35 cellular contexts compared by ENCODE assay signal in genomic region chr6:137231156-137231555, GRCh38. TPM values are rescaled to one million over a fixed set of nuclear protein-coding genes. Genes with fewer than 3 reads are reported as not detected.
A peak's percentile ranks its signal among the peaks of the same experiment; 100 is the strongest.
DNase-seq lines count a peak whose midpoint lies in the region; ATAC-seq and TF ChIP-seq lines count a peak whose summit lies in the region.
"Had no signal": no experiment of that assay in that cellular context is flagged by ENCODE, and none has a peak within 500 bp of the region (broad histone marks: within the 10 kb centered on the region; RNA-seq: fewer than 3 reads in every experiment).

No MANE protein-coding gene starts in this region.

- no peak for ATAC-seq in effector memory CD8-positive, alpha-beta T cell (replicated peaks)
- ATAC-seq in GM21619 (IDR thresholded peaks at IDR 0.05; ENCODE audit: unreplicated experiment) = no peak

- 57 to 71% (median 64%) methylated on average over 3 of the region's 3 CpGs for WGBS in spleen, 5 donors

- H3K4me1 Mint-ChIP-seq in CD4-positive, alpha-beta memory T cell = peaks cover 54 to 89% (median 74%) of the 10 kb centered on the region in 4 donors
- H3K4me1 Mint-ChIP-seq in effector memory CD8-positive, alpha-beta T cell (ENCODE audit: low read depth in 2 of 2) = peaks cover 66 to 77% of the 10 kb centered on the region in 2 donors

- no peak overlapping the region for H3K4me2 ChIP-seq in PC-9

- no peak for TF ChIP-seq POLR2A in spleen (IDR thresholded peaks at IDR 0.05)

- no peaks in the 10 kb centered on the region for H3K79me2 ChIP-seq in PC-9 (ENCODE audit: low read depth)

- no peak overlapping the region for H3K27ac ChIP-seq in CD4-positive, alpha-beta memory T cell (ENCODE audit: low read depth, low read length)
- H3K27ac ChIP-seq in spleen = peak overlapping the region; percentile 47 to 100 (median 84)
- H3K27ac ChIP-seq in brain microvascular endothelial cell = no peak overlapping the region
- H3K27ac ChIP-seq in PC-9 = no peak overlapping the region
- H3K27ac ChIP-seq: breast epithelium, RWPE1, SJSA1 had no signal

- peak overlapping the region in 4 of 8 donors; percentile 10 to 89 (median 28) for H3K4me3 Mint-ChIP-seq in CD4-positive, alpha-beta memory T cell
- peak overlapping the region; percentile 67 to 68 for H3K4me3 Mint-ChIP-seq in effector memory CD8-positive, alpha-beta T cell
- H3K4me3 Mint-ChIP-seq: nephron had no signal

- CTCF ChIA-PET in CD4-positive, alpha-beta memory T cell (lab: Charles Lee; ENCODE audit: partially characterized antibody) = interaction anchor here (0.9 to 1.4 kb wide), 3 partner anchors 8 to 184 kb away, joined by 3 to 7 read pairs (median 3); no protein-coding TSS in a partner anchor
- CTCF ChIA-PET in PC-9 (lab: Charles Lee) = interaction anchor here (0.6 kb wide), 1 partner anchor 567 kb away, joined by 19 read pairs; no protein-coding TSS in a partner anchor

- H3K9me3 Mint-ChIP-seq in CD4-positive, alpha-beta memory T cell = peaks cover 0 to 2% (median 0%) of the 10 kb centered on the region in 8 donors
- no peaks in the 10 kb centered on the region for H3K9me3 Mint-ChIP-seq in effector memory CD8-positive, alpha-beta T cell
- H3K9me3 Mint-ChIP-seq: activated CD4-positive, alpha-beta T cell treated with anti-CD3 and anti-CD28 coated beads, Interleukin-2, amount 10 ng/mL, durations not matched to agents 24 days and 14 days; activated T-cell treated with anti-CD3 and anti-CD28 coated beads, Interleukin-2, amount 50 U/mL, for 24 hours; nephron had no signal

- H3F3A ChIP-seq in PC-9 (ENCODE audit: insufficient read depth, low read depth) = peaks cover 21% of the 10 kb centered on the region

- H3K36me3 ChIP-seq in CD4-positive, alpha-beta memory T cell (ENCODE audit: insufficient read depth, low read length) = no peaks in the 10 kb centered on the region
- no peaks in the 10 kb centered on the region for H3K36me3 ChIP-seq in spleen
- H3K36me3 ChIP-seq in brain microvascular endothelial cell (replicated peaks) = no peaks in the 10 kb centered on the region
- no peaks in the 10 kb centered on the region for H3K36me3 ChIP-seq in PC-9 (ENCODE audit: low read depth)
- H3K36me3 ChIP-seq: breast epithelium, left lung, pancreas, SJSA1, stomach had no signal

- no peaks in the 10 kb centered on the region for H3K9me2 ChIP-seq in PC-9 (ENCODE audit: insufficient read depth)

- peaks cover 81% of the 10 kb centered on the region for H3K4me1 ChIP-seq in CD4-positive, alpha-beta memory T cell (ENCODE audit: insufficient read depth, low read length)
- H3K4me1 ChIP-seq in spleen (peaks cover 39 to 99% (median 93%) of the 10 kb centered on the region in 6 donors), PC-9 (replicated peaks; ENCODE audit: insufficient read depth) (peaks cover 32% of the 10 kb centered on the region)

- in situ Hi-C loops in brain microvascular endothelial cell (cut with HindIII; ENCODE audit: low pct_ligation_motif_present, low sequenced_read_pairs) = no loop called here

- H3K4me3 ChIP-seq in CD4-positive, alpha-beta memory T cell (ENCODE audit: low read length in 2 of 2) = no peak overlapping the region
- H3K4me3 ChIP-seq in spleen = peak overlapping the region in 1 of 8 donors; percentile 36
- no peak overlapping the region for H3K4me3 ChIP-seq in brain microvascular endothelial cell (ENCODE audit: low read depth, low read length)
- no peak overlapping the region for H3K4me3 ChIP-seq in PC-9
- H3K4me3 ChIP-seq: breast epithelium, left lung, pancreas, SJSA1, stomach had no signal

- no peaks in the 10 kb centered on the region for H3K27me3 Mint-ChIP-seq in CD4-positive, alpha-beta memory T cell
- H3K27me3 Mint-ChIP-seq in effector memory CD8-positive, alpha-beta T cell = no peaks in the 10 kb centered on the region
- H3K27me3 Mint-ChIP-seq: activated naive CD8-positive, alpha-beta T cell had no signal

- intact Hi-C loops in CD4-positive, alpha-beta memory T cell (cut with micrococcal nuclease) = loop anchor here (5.0 kb wide), 1 partner anchor 36 kb away; no protein-coding TSS in a partner anchor
- intact Hi-C loops in spleen (cut with DNase I; ENCODE audit: low total_unique reads) = no loop called here
- intact Hi-C loops in PC-9 (cut with micrococcal nuclease; ENCODE audit: unreplicated experiment) = no loop called here

- H3K27me3 ChIP-seq in CD4-positive, alpha-beta memory T cell (ENCODE audit: insufficient read depth, low read length) = no peaks in the 10 kb centered on the region
- H3K27me3 ChIP-seq in spleen (replicated peaks in 1 of 7) (no peaks in the 10 kb centered on the region), brain microvascular endothelial cell (replicated peaks) (no peaks in the 10 kb centered on the region), PC-9 (ENCODE audit: insufficient read depth, low read depth) (no peaks in the 10 kb centered on the region)
- H3K27me3 ChIP-seq: breast epithelium, left lung, pancreas, SJSA1, stomach had no signal

- BruUV-seq in PC-9 (replicated peaks; lab: Mats Ljungman, UMichigan) = no TSS peak

- no peaks in the 10 kb centered on the region for H3K9me3 ChIP-seq in CD4-positive, alpha-beta memory T cell (ENCODE audit: control insufficient read depth in 1 of 2, low read length in 2 of 2)
- no peaks in the 10 kb centered on the region for H3K9me3 ChIP-seq in spleen
- peaks cover 9% of the 10 kb centered on the region; the same call in 1 of the 2 replicates for H3K9me3 ChIP-seq in PC-9 (ENCODE audit: insufficient read depth, low read depth)
- H3K9me3 ChIP-seq: breast epithelium, left lung, pancreas, SJSA1, stomach had no signal

- no peak overlapping the region for H2AFZ ChIP-seq in PC-9

- no peaks in the 10 kb centered on the region for H4K20me1 ChIP-seq in PC-9 (ENCODE audit: insufficient read depth)

- no peaks in the 10 kb centered on the region for H3K36me3 Mint-ChIP-seq in CD4-positive, alpha-beta memory T cell
- H3K36me3 Mint-ChIP-seq in effector memory CD8-positive, alpha-beta T cell (ENCODE audit: insufficient read depth) = peaks cover 3% of the 10 kb centered on the region
- H3K36me3 Mint-ChIP-seq: activated naive CD8-positive, alpha-beta T cell had no signal

- DNase-seq in CD4-positive, alpha-beta memory T cell = no peak
- peak; percentile 26 for DNase-seq in RPMI8226
- DNase-seq in effector memory CD8-positive, alpha-beta T cell = no peak
- DNase-seq in spleen = no peak
- no peak for DNase-seq in brain microvascular endothelial cell
- no peak for DNase-seq in PC-9
- DNase-seq in hepatic stellate cell (ENCODE audit: low spot score) = no peak
- DNase-seq: activated effector memory CD4-positive, alpha-beta T cell treated with anti-CD3 and anti-CD28 coated beads, Interleukin-2, amount 50 U/mL, for 16 hours; activated T-cell treated with anti-CD3 and anti-CD28 coated beads, Interleukin-2, amount 50 U/mL, for 24 hours; Calu3; DMS79; erythroblast; GOT3; islet precursor cell; KBM-7; left lung; NCI-H1092 treated with DMSO at 0.1 percent for 48 hours; NCI-H1694 treated with DMSO at 0.1 percent for 48 hours; NCI-H2171; NCI-H82; pancreas; retina; stimulated activated CD4-positive, alpha-beta T cell treated with anti-CD3 and anti-CD28 coated beads, Interleukin-2, amount 100 ng/mL, for 24 hours; stimulated activated CD8-positive, alpha-beta memory T cell treated with anti-CD3 and anti-CD28 coated beads, Interleukin-4, amount 100 ng/mL, for 48 hours; stomach had no signal

- POLR2A ChIA-PET in CD4-positive, alpha-beta memory T cell (lab: Charles Lee; ENCODE audit: partially characterized antibody) = interaction anchor here (0.7 to 7.0 kb wide), 5 partner anchors 9 to 933 kb away, joined by 3 to 66 read pairs (median 7); partner anchors contain the start of gene IFNGR1
- POLR2A ChIA-PET in PC-9 (lab: Charles Lee; ENCODE audit: unreplicated experiment) = no interaction called here

- TF ChIP-seq CTCF in spleen (IDR thresholded peaks at IDR 0.05 in 8 of 11, conservative IDR thresholded peaks at IDR 0.05 in 3 of 11) = no peak
- TF ChIP-seq CTCF in brain microvascular endothelial cell (IDR thresholded peaks at IDR 0.05; ENCODE audit: low read depth, low read length, missing control alignments) = no peak
- TF ChIP-seq CTCF in PC-9 (conservative IDR thresholded peaks at IDR 0.05) = no peak

- peak overlapping the region in 6 of 7 donors; percentile 20 to 86 (median 77) for H3K27ac Mint-ChIP-seq in CD4-positive, alpha-beta memory T cell
- peak overlapping the region; percentile 77 to 91 for H3K27ac Mint-ChIP-seq in effector memory CD8-positive, alpha-beta T cell
- H3K27ac Mint-ChIP-seq: activated naive CD8-positive, alpha-beta T cell; activated T-cell treated with anti-CD3 and anti-CD28 coated beads, Interleukin-2, amount 50 U/mL, for 24 hours; nephron had no signal

RNA-seq across cellular contexts. Expression of gene IFNGR1, which starts 12.0 kb away (rescaled TPM):
- total RNA-seq in CD4-positive, alpha-beta memory T cell = 10 to 100 TPM; 38.3 to 38.8 TPM
- polyA plus RNA-seq in CD4-positive, alpha-beta memory T cell = 10 to 100 TPM; 41.0 to 57.9 TPM
- total RNA-seq in spleen (100 to 1,000 TPM; 146 to 291 (median 232) TPM), PC-9 (2021) (17.9 and 19.5 TPM in 2 replicates)
- polyA plus RNA-seq in spleen = 100 to 1,000 TPM; 119 to 150 (median 122) TPM

RNA-seq across cellular contexts. Expression of gene IL22RA2, which starts 57.7 kb away (rescaled TPM):
- not detected for total RNA-seq in CD4-positive, alpha-beta memory T cell
- polyA plus RNA-seq in CD4-positive, alpha-beta memory T cell = not detected
- total RNA-seq in spleen (1 to 10 TPM in 1 of 7 donors, under 1 TPM in 2, not detected in 4; 0.19 to 2.1 (median 0.25) TPM), PC-9 (2021) (not detected in 2 replicates)
- under 1 TPM in 2 of 3 donors, not detected in 1; 0.06 to 0.07 TPM for polyA plus RNA-seq in spleen
- total RNA-seq: activated CD4-positive, alpha-beta T cell treated with anti-CD3 and anti-CD28 coated beads, Interleukin-2, amount 10 ng/mL, durations not matched to agents 24 days and 14 days; Calu3; left lung; MCF 10A; NCI-H460; SJSA1; stomach had no signal
- polyA plus RNA-seq: BJ, pancreas had no signal

Comparison
In these comparisons a context has a peak if more than half of its experiments do, and no peak if none do; other contexts are left out.
1. H3K27ac ChIP-seq: peak in spleen (8 of 8); none in CD4-positive, alpha-beta memory T cell (single experiment), brain microvascular endothelial cell (single experiment) and PC-9 (single experiment).